22 cellular contexts compared by ENCODE assay signal in the genomic region with DNA sequence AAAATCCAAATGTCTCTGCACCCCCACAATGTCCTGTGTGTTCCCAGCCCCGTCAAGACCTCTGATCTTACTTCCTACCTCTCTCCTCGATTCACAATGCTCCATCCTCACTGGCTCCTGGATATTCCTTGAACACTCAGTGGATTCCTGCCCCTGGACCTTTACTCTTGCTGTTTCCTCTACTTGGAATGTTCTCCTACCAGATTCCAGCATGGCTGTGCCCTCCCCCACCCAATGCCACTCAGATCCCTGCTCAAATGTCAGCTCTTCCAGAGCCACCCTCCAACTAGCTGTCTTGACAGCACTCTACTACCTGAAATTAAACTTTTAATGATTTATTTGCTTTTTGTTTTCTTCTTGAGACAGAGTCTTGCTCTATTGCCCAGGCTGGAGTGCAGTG.
DNase-seq lines count a peak whose midpoint lies in the region; ATAC-seq and TF ChIP-seq lines count a peak whose summit lies in the region.
"Had no signal": no experiment of that assay in that cellular context is flagged by ENCODE, and none has a peak within 500 bp of the region (broad histone marks: within the 10 kb centered on the region; RNA-seq: fewer than 3 reads in every experiment).

No MANE protein-coding gene starts in this region.

- H3K4me3 ChIP-seq in IMR-90 (ENCODE audit: insufficient read depth, low read depth, low read length) (no peak overlapping the region), trophoblast cell (ENCODE audit: low read depth, low read length) (no peak overlapping the region), ascending aorta (no peak overlapping the region), MM.1S (ENCODE audit: low read length) (no peak overlapping the region)
- H3K4me3 ChIP-seq: GM12878, HAP-1, SJSA1 had no signal

- no peaks in the 10 kb centered on the region for H3K9me3 ChIP-seq in IMR-90 (ENCODE audit: control insufficient read depth, insufficient read depth, low read length)
- no peaks in the 10 kb centered on the region for H3K9me3 ChIP-seq in trophoblast cell (ENCODE audit: insufficient read depth, low read depth, low read length)
- H3K9me3 ChIP-seq in ascending aorta, result no peaks in the 10 kb centered on the region
- no peaks in the 10 kb centered on the region for H3K9me3 ChIP-seq in MM.1S (replicated peaks; ENCODE audit: insufficient read depth, low read length)
- H3K9me3 ChIP-seq: SJSA1 had no signal

- no peak overlapping the region for H2BK15ac ChIP-seq in IMR-90 (ENCODE audit: low read depth, low read length)

- no peak overlapping the region for H4K5ac ChIP-seq in IMR-90 (ENCODE audit: low read depth, low read length)

- POLR2A ChIA-PET in IMR-90 (lab: Charles Lee; ENCODE audit: unreplicated experiment), result no interaction called here

- DNase-seq in IMR-90, result no peak
- DNase-seq in epithelial cell of prostate (ENCODE audit: low read depth, low spot score), result no peak
- DNase-seq in trophoblast cell, result peak; percentile 60 to 76
- DNase-seq in ascending aorta (ENCODE audit: low spot score in 2 of 2), result no peak
- no peak for DNase-seq in MM.1S
- no peak for DNase-seq in NCI-H146 (lab: John Stamatoyannopoulos, UW)
- DNase-seq: CD4-positive, CD25-positive, alpha-beta regulatory T cell; GDM1; GOT3; NCI-H1092 treated with DMSO at 0.1 percent for 48 hours; NCI-H2029; NCI-H446; NCI-H524 treated with DMSO at 0.1 percent for 48 hours; NCI-H82; NK-92 treated with Interleukin-12 subunit alpha and Interleukin-12 subunit beta, amount 100 ng/mL, for 24 hours; PC-3; Right ventricle myocardium superior had no signal

- 0 out of 2 replicates have a peak overlapping the region, but pooled peaks have one; percentile 6 for H3K4ac ChIP-seq in IMR-90 (ENCODE audit: low read depth, low read length)
- no peak overlapping the region for H3K4ac ChIP-seq in trophoblast cell (ENCODE audit: low read depth, low read length)

- dilution Hi-C loops in IMR-90 (cut with HindIII; ENCODE audit: low sequenced_read_pairs, unreplicated experiment), result no loop called here

- no peak overlapping the region for H3K9ac ChIP-seq in IMR-90 (ENCODE audit: low read depth, low read length)
- H3K9ac ChIP-seq in trophoblast cell (ENCODE audit: low read length), result no peak overlapping the region
- no peak overlapping the region for H3K9ac ChIP-seq in MM.1S (ENCODE audit: low read length)
- H3K9ac ChIP-seq: KMS-11 had no signal

- H2AK5ac ChIP-seq in IMR-90 (ENCODE audit: low read depth, low read length), result no peak overlapping the region
- peak overlapping the region; percentile 23 for H2AK5ac ChIP-seq in trophoblast cell (ENCODE audit: low read length)

- H3K4me2 ChIP-seq in IMR-90 (ENCODE audit: low read depth, low read length) (no peak overlapping the region), trophoblast cell (ENCODE audit: low read length) (no peak overlapping the region), MM.1S (ENCODE audit: low read depth, low read length) (no peak overlapping the region)
- H3K4me2 ChIP-seq: KMS-11 had no signal

- H4K8ac ChIP-seq in IMR-90 (ENCODE audit: low read depth in 2 of 2, low read length in 2 of 2) (no peak overlapping the region), trophoblast cell (ENCODE audit: low read depth, low read length) (no peak overlapping the region)

- H3K14ac ChIP-seq in IMR-90 (replicated peaks; ENCODE audit: low read depth, low read length), result no peak overlapping the region
- H3K14ac ChIP-seq in trophoblast cell (ENCODE audit: low read length), result no peak overlapping the region

- no peak for TF ChIP-seq RAD21 in IMR-90 (IDR thresholded peaks at IDR 0.05; ENCODE audit: low read length)

- H2AK9ac ChIP-seq in IMR-90 (replicated peaks; ENCODE audit: low read depth, low read length, poor library complexity), result no peak overlapping the region

- TF ChIP-seq CTCF in C4-2B (conservative IDR thresholded peaks at IDR 0.05) (no peak), IMR-90 (conservative IDR thresholded peaks at IDR 0.05; ENCODE audit: low read depth, low read length) (no peak), ascending aorta (IDR thresholded peaks at IDR 0.05) (no peak), MM.1S (IDR thresholded peaks at IDR 0.05; ENCODE audit: low read length) (no peak)

- peak overlapping the region; percentile 70 for H3K27ac ChIP-seq in C4-2B
- no peak overlapping the region for H3K27ac ChIP-seq in IMR-90 (ENCODE audit: insufficient read depth, low read length)
- H3K27ac ChIP-seq in epithelial cell of prostate, result peak overlapping the region; percentile 98
- H3K27ac ChIP-seq in trophoblast cell (ENCODE audit: low read depth, low read length), result no peak overlapping the region
- H3K27ac ChIP-seq in ascending aorta, result no peak overlapping the region
- H3K27ac ChIP-seq in MM.1S (ENCODE audit: low read length), result no peak overlapping the region
- H3K27ac ChIP-seq: KMS-11, SJSA1 had no signal

- H2AFZ ChIP-seq in IMR-90 (replicated peaks; ENCODE audit: low read length, poor library complexity), result no peak overlapping the region
- H2AFZ ChIP-seq in trophoblast cell (ENCODE audit: insufficient read depth, low read length, poor library complexity), result no peak overlapping the region
- H2AFZ ChIP-seq in MM.1S (ENCODE audit: low read length), result no peak overlapping the region

- intact Hi-C loops in IMR-90 (cut with micrococcal nuclease) (no loop called here), ascending aorta (cut with DNase I) (no loop called here)

- H3K79me1 ChIP-seq in IMR-90 (ENCODE audit: low read depth in 1 of 2, low read length in 2 of 2), result no peaks in the 10 kb centered on the region
- no peaks in the 10 kb centered on the region for H3K79me1 ChIP-seq in trophoblast cell (ENCODE audit: low read length)

- H3K4me1 ChIP-seq in IMR-90 (ENCODE audit: control insufficient read depth, insufficient read depth, low read length), result peaks cover 5% of the 10 kb centered on the region; the same call in 1 of the 2 replicates
- H3K4me1 ChIP-seq in trophoblast cell (ENCODE audit: control insufficient read depth in 1 of 2, insufficient read depth in 2 of 2, low read length in 2 of 2), result peaks cover 9 to 14% of the 10 kb centered on the region in 2 experiments
- H3K4me1 ChIP-seq in ascending aorta, result no peaks in the 10 kb centered on the region
- H3K4me1 ChIP-seq in MM.1S (ENCODE audit: low read length), result no peaks in the 10 kb centered on the region

- H4K20me1 ChIP-seq in IMR-90 (ENCODE audit: insufficient read depth, low read length) (no peaks in the 10 kb centered on the region), MM.1S (ENCODE audit: insufficient read depth, low read length) (no peaks in the 10 kb centered on the region)

- no peaks in the 10 kb centered on the region for H3F3A ChIP-seq in MM.1S (ENCODE audit: insufficient read depth, low read length)

- no peak for ATAC-seq in IMR-90 (ENCODE audit: low read depth)
- ATAC-seq: GM12878, PC-3 had no signal

- no TSS peak for BruUV-seq in IMR-90 (replicated peaks; lab: Mats Ljungman, UMichigan)

- CTCF ChIA-PET in IMR-90 (lab: Yijun Ruan, JAX), result interaction anchor here (0.6 kb wide), 1 partner anchor 116 kb away, joined by 3 read pairs; no protein-coding TSS in a partner anchor

- no peaks in the 10 kb centered on the region for H3K36me3 ChIP-seq in IMR-90 (ENCODE audit: control insufficient read depth, insufficient read depth, low read length)
- no peaks in the 10 kb centered on the region for H3K36me3 ChIP-seq in trophoblast cell (ENCODE audit: control insufficient read depth in 1 of 2, insufficient read depth in 2 of 2, low read length in 2 of 2)
- no peaks in the 10 kb centered on the region for H3K36me3 ChIP-seq in ascending aorta
- no peaks in the 10 kb centered on the region for H3K36me3 ChIP-seq in MM.1S (replicated peaks; ENCODE audit: insufficient read depth, low read length)
- H3K36me3 ChIP-seq: HAP-1, SJSA1 had no signal

- H2BK5ac ChIP-seq in IMR-90 (ENCODE audit: low read depth, low read length, poor library complexity, severe bottlenecking) (no peak overlapping the region), trophoblast cell (ENCODE audit: low read depth, low read length, poor library complexity) (no peak overlapping the region)

- no peak for TF ChIP-seq POLR2A in IMR-90 (IDR thresholded peaks at IDR 0.05; ENCODE audit: low read depth, low read length)

- no peak overlapping the region for H3K56ac ChIP-seq in IMR-90 (ENCODE audit: extremely low read depth, insufficient read depth, low read length)

- H3K27me3 ChIP-seq in IMR-90 (ENCODE audit: control insufficient read depth, insufficient read depth, low read length), result no peaks in the 10 kb centered on the region
- no peaks in the 10 kb centered on the region for H3K27me3 ChIP-seq in trophoblast cell (ENCODE audit: insufficient read depth, low read length)
- no peaks in the 10 kb centered on the region for H3K27me3 ChIP-seq in ascending aorta
- H3K27me3 ChIP-seq in MM.1S (replicated peaks; ENCODE audit: insufficient read depth, low read length), result no peaks in the 10 kb centered on the region
- H3K27me3 ChIP-seq: SJSA1 had no signal

- H3K79me2 ChIP-seq in trophoblast cell (ENCODE audit: control insufficient read depth, insufficient read depth, low read length, poor library complexity) (no peaks in the 10 kb centered on the region), MM.1S (ENCODE audit: low read length) (no peaks in the 10 kb centered on the region)

- H3K9me1 ChIP-seq in IMR-90 (ENCODE audit: insufficient read depth, low read length), result peaks cover 8% of the 10 kb centered on the region

- H4K91ac ChIP-seq in IMR-90 (ENCODE audit: insufficient read depth, low read depth, low read length) (no peak overlapping the region; the same call in 1 of the 2 replicates), trophoblast cell (ENCODE audit: low read depth, low read length) (no peak overlapping the region)

- no peaks in the 10 kb centered on the region for H3K9me2 ChIP-seq in MM.1S (replicated peaks; ENCODE audit: insufficient read depth, low read length)

- no peak overlapping the region for H4K12ac ChIP-seq in trophoblast cell (ENCODE audit: low read depth, low read length)

- H2BK12ac ChIP-seq in trophoblast cell (ENCODE audit: low read length), result no peak overlapping the region

- H3K18ac ChIP-seq in IMR-90 (ENCODE audit: low read depth, low read length), result no peak overlapping the region
- H3K18ac ChIP-seq in trophoblast cell (ENCODE audit: low read length), result no peak overlapping the region

- H2BK120ac ChIP-seq in IMR-90 (ENCODE audit: low read depth, low read length) (no peak overlapping the region), trophoblast cell (ENCODE audit: insufficient read depth, low read length, poor library complexity) (no peak overlapping the region)

- WGBS in IMR-90 (ENCODE audit: extremely low coverage in 2 of 2, insufficient read length in 1 of 2), 2 experiments, result 69% methylated on average over 2 of the region's 2 CpGs; no CpG with 5 or more reads in 1 of the 2 experiments
- no CpG with 5 or more reads among the region's 2 CpGs for WGBS in trophoblast cell (ENCODE audit: extremely low coverage, insufficient coverage, insufficient read length)

- in situ Hi-C loops in IMR-90 (cut with MboI; ENCODE audit: low sequenced_read_pairs), result no loop called here

- H3K23ac ChIP-seq in IMR-90 (ENCODE audit: low read depth, low read length) (no peak overlapping the region), trophoblast cell (ENCODE audit: low read length) (no peak overlapping the region)

- H2BK20ac ChIP-seq in IMR-90 (ENCODE audit: low read depth, low read length), result no peak overlapping the region

TF ChIP-seq in IMR-90, 13 proteins besides CTCF, POLR2A, EP300 and RAD21 (continues in another document):
- TF ChIP-seq FOS (IDR thresholded peaks at IDR 0.05; ENCODE audit: low read depth, low read length) (no peak), CHD1 (IDR thresholded peaks at IDR 0.05; ENCODE audit: low read depth, low read length) (no peak)

Comparison
In these comparisons a context has a peak if more than half of its experiments do, and no peak if none do; other contexts are left out.
1. H3K27ac ChIP-seq: peak in C4-2B (single experiment) and epithelial cell of prostate (single experiment); none in IMR-90 (single experiment), trophoblast cell (single experiment), ascending aorta (0 of 2) and MM.1S (single experiment).
2. DNase-seq: peak in trophoblast cell (2 of 2); none in IMR-90 (single experiment), epithelial cell of prostate (single experiment), ascending aorta (0 of 2), MM.1S (single experiment) and NCI-H146 (single experiment).